ENCODE assay signal across 27 cellular contexts in the genomic region with DNA sequence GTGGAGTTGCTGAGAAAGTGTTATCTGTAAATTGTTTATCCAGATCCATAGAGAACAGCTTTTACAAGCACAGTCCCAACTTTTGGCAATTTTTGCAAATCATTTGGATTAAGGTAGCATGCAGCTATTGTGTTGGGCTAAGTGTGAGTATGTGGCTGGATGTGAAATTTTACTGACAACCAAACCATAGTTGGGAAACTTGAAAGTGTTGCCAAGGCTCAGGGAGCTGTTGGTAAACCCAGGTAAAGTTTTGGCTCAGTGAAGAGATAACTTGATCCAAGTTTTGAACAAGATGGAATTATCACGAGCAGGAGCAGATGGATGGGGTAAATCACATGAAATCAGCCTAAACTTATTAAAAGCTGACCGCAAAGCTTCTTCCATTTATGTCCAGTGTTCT.
"Had no signal": no experiment of that assay in that cellular context is flagged by ENCODE, and none has a peak within 500 bp of the region (broad histone marks: within the 10 kb centered on the region; RNA-seq: fewer than 3 reads in every experiment).

No MANE protein-coding gene starts in this region.

- H3K27ac Mint-ChIP-seq: effector memory CD8-positive, alpha-beta T cell; endodermal cell; mesothelial cell of epicardium had no signal

- H3K4me3 Mint-ChIP-seq: dendritic cell treated with granulocyte-macrophage colony-stimulating factor and Interleukin-4, amounts not matched to agents 40 ng/mL and 50 ng/mL, for 4 days; effector memory CD8-positive, alpha-beta T cell; endodermal cell; mesothelial cell of epicardium had no signal

- H3K9me3 ChIP-seq: colonic mucosa, gastrocnemius medialis had no signal

- H3K9me3 Mint-ChIP-seq: effector memory CD8-positive, alpha-beta T cell had no signal

- H3K27me3 ChIP-seq: colonic mucosa, esophagus squamous epithelium, gastrocnemius medialis had no signal

- H3K27ac ChIP-seq: colonic mucosa, epithelial cell of prostate, esophagus squamous epithelium, left ventricle myocardium inferior, lower lobe of right lung had no signal

- ATAC-seq: effector memory CD8-positive, alpha-beta T cell; esophagus mucosa; gastrocnemius medialis; left cardiac atrium; lower lobe of right lung; mucosa of descending colon had no signal

- FAIRE-seq: endometrium, islet of Langerhans, keratinocyte had no signal

- DNase-seq: cerebellar nuclear complex; colonic mucosa; cortex of kidney; effector CD8-positive, alpha-beta T cell; effector memory CD8-positive, alpha-beta T cell; endodermal cell; erythroblast; esophagus squamous epithelium; foreskin fibroblast; foreskin melanocyte; gastrocnemius medialis; glutamatergic neuron; head of caudate nucleus; heart right ventricle; hippocampal formation; left cardiac atrium; left ventricle myocardium inferior; lower lobe of right lung; mesenchymal stem cell; mucosa of descending colon had no signal

- H3K36me3 ChIP-seq: colonic mucosa, esophagus squamous epithelium, gastrocnemius medialis, heart right ventricle, left ventricle myocardium inferior, lower lobe of right lung had no signal

- H3K4me3 ChIP-seq: colonic mucosa, esophagus squamous epithelium, gastrocnemius medialis, heart right ventricle, left ventricle myocardium inferior, lower lobe of right lung, mucosa of descending colon had no signal
